In genomic region chr9:129627556-129628492, GRCh38 we compare ENCODE assay signal across 9 cellular contexts. TPM values are rescaled to one million over a fixed set of nuclear protein-coding genes. Genes with fewer than 3 reads are reported as not detected.
DNase-seq lines count a peak whose midpoint lies in the region; ATAC-seq, FAIRE-seq and TF ChIP-seq lines count a peak whose summit lies in the region.
"Had no signal": no experiment of that assay in that cellular context is flagged by ENCODE, and none has a peak within 500 bp of the region (broad histone marks: within the 10 kb centered on the region; RNA-seq: fewer than 3 reads in every experiment).

No MANE protein-coding gene starts in this region.

- TF ChIP-seq CTCF in A549 (IDR thresholded peaks at IDR 0.05) (no peak), lower lobe of right lung (IDR thresholded peaks at IDR 0.05) (no peak)

- H3K4me1 ChIP-seq in A549 (peaks cover 28% of the 10 kb centered on the region), HUES48 (ENCODE audit: control insufficient read depth, insufficient read depth, low read length) (peaks cover 13% of the 10 kb centered on the region; the same call in 1 of the 2 replicates), adipocyte (ENCODE audit: control insufficient read depth, insufficient read depth, low read length) (peaks cover 55% of the 10 kb centered on the region), lower lobe of right lung (peaks cover 62% of the 10 kb centered on the region)

- DNase-seq in A549 (ENCODE audit: low read depth in 1 of 2, low spot score in 1 of 2) (no peak), adipocyte (ENCODE audit: low read depth) (peak; percentile 33), lower lobe of right lung (no peak), AML-193 (lab: John Stamatoyannopoulos, UW) (no peak), DMS53 (lab: John Stamatoyannopoulos, UW) (no peak), GF-D8 (lab: John Stamatoyannopoulos, UW) (no peak)
- DNase-seq in activated effector memory CD4-positive, alpha-beta T cell treated with anti-CD3 and anti-CD28 coated beads, Interleukin-2, amount 50 U/mL, for 16 hours = no peak
- DNase-seq: NCI-H526 treated with DMSO at 0.1 percent for 48 hours had no signal

- H3K27me3 ChIP-seq in HUES48 (ENCODE audit: control insufficient read depth, insufficient read depth, low read length) (no peaks in the 10 kb centered on the region), adipocyte (replicated peaks; ENCODE audit: control insufficient read depth, insufficient read depth, low read length) (no peaks in the 10 kb centered on the region), lower lobe of right lung (ENCODE audit: low read depth) (no peaks in the 10 kb centered on the region)

- peak overlapping the region; percentile 69 for H3K4me3 ChIP-seq in A549
- peak overlapping the region; percentile 90; the same call in 1 of the 2 replicates for H3K4me3 ChIP-seq in HUES48 (ENCODE audit: low read depth, low read length)
- peak overlapping the region; percentile 91 for H3K4me3 ChIP-seq in adipocyte (ENCODE audit: low read length)
- H3K4me3 ChIP-seq in lower lobe of right lung = peak overlapping the region; percentile 77

- 63% methylated on average over 13 of the region's 13 CpGs for WGBS in A549 (ENCODE audit: missing lambda C conversion rate)

- intact Hi-C loops in lower lobe of right lung (cut with DNase I) = no loop called here

- peaks cover 27% of the 10 kb centered on the region for H3K36me3 ChIP-seq in HUES48 (ENCODE audit: control insufficient read depth, insufficient read depth, low read length)
- H3K36me3 ChIP-seq in adipocyte (ENCODE audit: control insufficient read depth, insufficient read depth, low read length, severe bottlenecking) = peaks cover 5% of the 10 kb centered on the region
- H3K36me3 ChIP-seq in lower lobe of right lung = peaks cover 5% of the 10 kb centered on the region

- CTCF ChIA-PET in A549 (lab: Yijun Ruan, JAX) = interaction anchor here (1.0 to 26.2 kb wide), 6 partner anchors 12 to 494 kb away, joined by 3 to 947 read pairs (median 34); partner anchors contain the start of gene ASB6

- TF ChIP-seq POLR2A in A549 (IDR thresholded peaks at IDR 0.05; ENCODE audit: low read length) = no peak

- no peak for FAIRE-seq in A549 (lab: Jason Lieb, UNC)

- H3K9me3 ChIP-seq in A549 (no peaks in the 10 kb centered on the region), HUES48 (ENCODE audit: control insufficient read depth, insufficient read depth, low read length) (no peaks in the 10 kb centered on the region), adipocyte (ENCODE audit: control insufficient read depth, low read length) (no peaks in the 10 kb centered on the region), lower lobe of right lung (no peaks in the 10 kb centered on the region)

- ATAC-seq in A549 = no peak
- ATAC-seq in lower lobe of right lung = no peak

- H3K9ac ChIP-seq in HUES48 (ENCODE audit: low read depth, low read length) (no peak overlapping the region), adipocyte (ENCODE audit: low read length) (peak overlapping the region; percentile 93)

- H3K4me2 ChIP-seq in A549 = peak overlapping the region; percentile 86

- no peak for TF ChIP-seq EP300 in A549 (IDR thresholded peaks at IDR 0.05)

- H3K27ac ChIP-seq in A549 (peak overlapping the region; percentile 78 to 98), HUES48 (ENCODE audit: low read depth, low read length) (no peak overlapping the region), lower lobe of right lung (peak overlapping the region; percentile 87)

- POLR2A ChIA-PET in A549 (lab: Yijun Ruan, JAX) = interaction anchor here (1.1 to 1.3 kb wide), 2 partner anchors 10 to 488 kb away, joined by 3 to 6 read pairs; no protein-coding TSS in a partner anchor

- no peak for TF ChIP-seq RAD21 in A549 (conservative IDR thresholded peaks at IDR 0.05 in 1 of 2, IDR thresholded peaks at IDR 0.05 in 1 of 2)

TF ChIP-seq in A549, 52 proteins besides CTCF, POLR2A, EP300 and RAD21:
- TF ChIP-seq REST (IDR thresholded peaks at IDR 0.05) = no peak
- TF ChIP-seq KDM5A (IDR thresholded peaks at IDR 0.05) = no peak
- TF ChIP-seq, protein P1, sequence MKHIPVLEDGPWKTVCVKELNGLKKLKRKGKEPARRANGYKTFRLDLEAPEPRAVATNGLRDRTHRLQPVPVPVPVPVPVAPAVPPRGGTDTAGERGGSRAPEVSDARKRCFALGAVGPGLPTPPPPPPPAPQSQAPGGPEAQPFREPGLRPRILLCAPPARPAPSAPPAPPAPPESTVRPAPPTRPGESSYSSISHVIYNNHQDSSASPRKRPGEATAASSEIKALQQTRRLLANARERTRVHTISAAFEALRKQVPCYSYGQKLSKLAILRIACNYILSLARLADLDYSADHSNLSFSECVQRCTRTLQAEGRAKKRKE (CRISPR knock-in tag; IDR thresholded peaks at IDR 0.05; ENCODE audit: low read depth) = no peak
- TF ChIP-seq NR3C1 (IDR thresholded peaks at IDR 0.05) = no peak
- no peak for TF ChIP-seq RCOR1 (IDR thresholded peaks at IDR 0.05; ENCODE audit: low read depth, low read length)
TF ChIP-seq in A549: peak in this region for 0.

RNA-seq across cellular contexts. Expression of gene NTMT1, which starts 1.9 kb away (rescaled TPM):
- 39.2 and 49.4 TPM in 2 replicates for polyA plus RNA-seq in A549 (2011; rRNA removed)
- polyA plus RNA-seq in A549 (2012; cell fraction: cytosol; rRNA removed) = 114 and 118 TPM in 2 replicates
- 71.4 and 87.0 TPM in 2 replicates for polyA plus RNA-seq in A549 (2012; cell fraction: nucleus; rRNA removed)
- 75.8 to 96.4 TPM (median 92.2 TPM) in 3 replicates for polyA plus RNA-seq in A549 (2017; fragmentation: RNase III; extraction: RNeasy Plus Mini Kit Qiagen cat#74134 plus additional on column Dnase treatment)
- polyA minus RNA-seq in A549 (2011; rRNA and poly(A)+ RNA removed) = 29.6 and 37.6 TPM in 2 replicates
- total RNA-seq in lower lobe of right lung = 25.1 TPM

RNA-seq across cellular contexts. Expression of gene C9orf50, which starts 6.9 kb away (rescaled TPM):
- polyA plus RNA-seq in A549 (2011; rRNA removed) = 0.10 TPM in 1 of 2 replicates, not detected in the other
- 0.08 TPM in 1 of 2 replicates, not detected in the other for polyA plus RNA-seq in A549 (2012; cell fraction: cytosol; rRNA removed)
- 0.07 TPM in 1 of 2 replicates, not detected in the other for polyA plus RNA-seq in A549 (2012; cell fraction: nucleus; rRNA removed)
- polyA plus RNA-seq in A549 (2017; fragmentation: RNase III; extraction: RNeasy Plus Mini Kit Qiagen cat#74134 plus additional on column Dnase treatment) = 0.05 TPM in 1 of 3 replicates, not detected in the others
- not detected in 2 replicates for polyA minus RNA-seq in A549 (2011; rRNA and poly(A)+ RNA removed)
- not detected for total RNA-seq in lower lobe of right lung

RNA-seq across cellular contexts. Expression of gene ASB6, which starts 14.1 kb away (rescaled TPM):
- polyA plus RNA-seq in A549 (2011; rRNA removed) (9.2 and 9.4 TPM in 2 replicates), A549 (2017; fragmentation: RNase III; extraction: RNeasy Plus Mini Kit Qiagen cat#74134 plus additional on column Dnase treatment) (16.3 to 17.3 TPM (median 16.3 TPM) in 3 replicates)
- polyA plus RNA-seq in A549 (2012; cell fraction: cytosol; rRNA removed) = 19.0 and 23.7 TPM in 2 replicates
- 31.4 and 37.7 TPM in 2 replicates for polyA plus RNA-seq in A549 (2012; cell fraction: nucleus; rRNA removed)
- polyA minus RNA-seq in A549 (2011; rRNA and poly(A)+ RNA removed) = 7.4 and 8.4 TPM in 2 replicates
- total RNA-seq in lower lobe of right lung = 14.6 TPM

RNA-seq across cellular contexts. Expression of gene PRRX2, which starts 37.6 kb away (rescaled TPM):
- polyA plus RNA-seq in A549 (2011; rRNA removed) (0.90 and 0.95 TPM in 2 replicates), A549 (2017; fragmentation: RNase III; extraction: RNeasy Plus Mini Kit Qiagen cat#74134 plus additional on column Dnase treatment) (2.2 to 2.7 TPM (median 2.3 TPM) in 3 replicates)
- polyA plus RNA-seq in A549 (2012; cell fraction: cytosol; rRNA removed) = 4.3 and 6.6 TPM in 2 replicates
- polyA plus RNA-seq in A549 (2012; cell fraction: nucleus; rRNA removed) = 3.9 and 5.1 TPM in 2 replicates
- 0.79 and 1.0 TPM in 2 replicates for polyA minus RNA-seq in A549 (2011; rRNA and poly(A)+ RNA removed)
- total RNA-seq in lower lobe of right lung = 2.5 TPM
